Comparison of ENCODE assay signal across 3 cellular contexts in the genomic region with DNA sequence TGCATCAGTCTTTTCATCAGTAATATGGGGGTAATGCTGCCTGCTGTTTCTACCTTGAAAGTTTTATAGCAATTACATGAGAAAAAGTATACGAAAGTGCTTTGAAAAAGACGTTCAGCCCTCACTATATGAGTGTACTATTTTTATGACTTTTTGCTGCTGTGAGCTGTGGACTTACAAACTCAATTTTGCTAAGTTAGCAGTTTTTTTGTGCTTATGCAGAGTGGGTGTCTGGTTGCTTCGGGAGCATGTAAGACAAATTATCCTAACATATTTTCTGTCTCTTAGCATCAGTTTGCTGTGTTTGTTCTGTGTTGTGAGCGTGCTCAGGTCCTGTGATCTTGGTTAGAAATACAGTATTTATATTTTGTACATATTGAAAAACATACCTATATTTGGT.
TF ChIP-seq lines count a peak whose summit lies in the region.

No MANE protein-coding gene starts in this region.

TF ChIP-seq in HepG2, 621 proteins besides CTCF, POLR2A, EP300 and RAD21:
- TF ChIP-seq TGIF2 (CRISPR knock-in tag; IDR thresholded peaks at IDR 0.05) (no peak), FIP1L1 (IDR thresholded peaks at IDR 0.05; ENCODE audit: borderline replicate concordance, insufficient read depth, low read depth, low read length) (no peak), MAFF (IDR thresholded peaks at IDR 0.05; ENCODE audit: low read depth, low read length) (peak; percentile 95), MAFK (conservative IDR thresholded peaks at IDR 0.05 in 1 of 2, IDR thresholded peaks at IDR 0.05 in 1 of 2; ENCODE audit: low read length in 2 of 2) (peak; percentile 90 to 96)

TF ChIP-seq in IMR-90, 13 proteins besides CTCF, POLR2A, EP300 and RAD21:
- TF ChIP-seq MAFK (IDR thresholded peaks at IDR 0.05; ENCODE audit: low read depth, low read length), result peak; percentile 91
- TF ChIP-seq, protein P1, sequence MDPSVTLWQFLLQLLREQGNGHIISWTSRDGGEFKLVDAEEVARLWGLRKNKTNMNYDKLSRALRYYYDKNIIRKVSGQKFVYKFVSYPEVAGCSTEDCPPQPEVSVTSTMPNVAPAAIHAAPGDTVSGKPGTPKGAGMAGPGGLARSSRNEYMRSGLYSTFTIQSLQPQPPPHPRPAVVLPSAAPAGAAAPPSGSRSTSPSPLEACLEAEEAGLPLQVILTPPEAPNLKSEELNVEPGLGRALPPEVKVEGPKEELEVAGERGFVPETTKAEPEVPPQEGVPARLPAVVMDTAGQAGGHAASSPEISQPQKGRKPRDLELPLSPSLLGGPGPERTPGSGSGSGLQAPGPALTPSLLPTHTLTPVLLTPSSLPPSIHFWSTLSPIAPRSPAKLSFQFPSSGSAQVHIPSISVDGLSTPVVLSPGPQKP (IDR thresholded peaks at IDR 0.05; ENCODE audit: borderline replicate concordance, low read depth, low read length), result no peak
TF ChIP-seq in IMR-90: peak in this region for 1.

TF ChIP-seq in H1, 55 proteins besides CTCF, POLR2A, EP300 and RAD21:
- TF ChIP-seq MAFK (IDR thresholded peaks at IDR 0.05; ENCODE audit: low read depth, low read length), result peak; percentile 73; the same call in 1 of the 2 replicates
- TF ChIP-seq PHF8 (conservative IDR thresholded peaks at IDR 0.05; ENCODE audit: low read depth, low read length), result no peak
- TF ChIP-seq HDAC2 (IDR thresholded peaks at IDR 0.05; ENCODE audit: borderline replicate concordance in 1 of 2, low read depth in 2 of 2, low read length in 2 of 2), result no peak
TF ChIP-seq in H1: peak in this region for 1.
